11 cellular contexts compared by ENCODE assay signal in the genomic region with DNA sequence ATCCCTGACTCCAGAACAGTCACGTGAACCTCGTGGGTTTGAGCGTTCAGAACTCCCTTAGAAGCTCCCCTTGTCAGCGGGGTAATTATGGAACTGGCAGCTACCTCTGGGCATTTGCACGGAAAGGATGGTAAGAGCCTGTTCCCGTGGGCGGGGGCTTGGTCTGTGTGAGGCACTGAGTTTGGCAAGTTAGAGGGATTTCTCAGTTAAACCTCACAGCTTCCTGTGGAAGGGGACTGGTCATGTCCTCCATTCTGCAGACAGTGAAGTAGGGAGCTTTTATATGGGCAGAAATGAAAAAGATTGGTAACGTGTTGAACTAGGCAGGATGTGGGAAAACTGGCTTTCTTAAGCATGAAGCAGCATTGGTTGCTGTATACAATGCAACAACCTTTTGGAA. TPM values are rescaled to one million over a fixed set of nuclear protein-coding genes. Genes with fewer than 3 reads are reported as not detected.
DNase-seq lines count a peak whose midpoint lies in the region; ATAC-seq and TF ChIP-seq lines count a peak whose summit lies in the region.
"Had no signal": no experiment of that assay in that cellular context is flagged by ENCODE, and none has a peak within 500 bp of the region (broad histone marks: within the 10 kb centered on the region; RNA-seq: fewer than 3 reads in every experiment).

No MANE protein-coding gene starts in this region.

- no peaks in the 10 kb centered on the region for H3K9me3 Mint-ChIP-seq in stimulated activated memory B cell treated with anti-CD40 and anti-IgM and Interleukin-4, amounts not matched to agents 10 μg/mL and 1 μg/mL and 100 μg/mL, for 72 hours

- DNase-seq in activated CD4-positive, alpha-beta T cell treated with anti-CD3 and anti-CD28 coated beads for 48 hours, result peak; percentile 71
- no peak for DNase-seq in activated CD4-positive, alpha-beta T cell treated with anti-CD3 and anti-CD28 coated beads, Interleukin-2, amount 50 U/mL, for 1 hour
- DNase-seq in MM.1S (peak; percentile 48), thyroid gland (no peak), SW 1271 (lab: John Stamatoyannopoulos, UW) (no peak), SK-N-SH (no peak)
- DNase-seq: PC-9 had no signal

- POLR2A ChIA-PET in SK-N-SH (lab: Yijun Ruan, JAX), result no interaction called here

- 52 to 83% methylated on average over 8 of the region's 8 CpGs for WGBS in thyroid gland, 2 donors
- WGBS in SK-N-SH (ENCODE audit: low lambda C conversion rate), result 64% methylated on average over 8 of the region's 8 CpGs

- TF ChIP-seq POLR2A in thyroid gland (IDR thresholded peaks at IDR 0.05), result no peak

- H3K9me3 ChIP-seq in MM.1S (replicated peaks; ENCODE audit: insufficient read depth, low read length) (no peaks in the 10 kb centered on the region), thyroid gland (no peaks in the 10 kb centered on the region), SK-N-SH (no peaks in the 10 kb centered on the region)

- no peak for TF ChIP-seq CTCF in MM.1S (IDR thresholded peaks at IDR 0.05; ENCODE audit: low read length)
- no peak for TF ChIP-seq CTCF in thyroid gland (IDR thresholded peaks at IDR 0.05)
- TF ChIP-seq CTCF in SK-N-SH (IDR thresholded peaks at IDR 0.05), result no peak

- peaks cover 58% of the 10 kb centered on the region for H3K4me1 Mint-ChIP-seq in stimulated activated memory B cell treated with anti-CD40 and anti-IgM and Interleukin-4, amounts not matched to agents 10 μg/mL and 1 μg/mL and 100 μg/mL, for 72 hours

- peak overlapping the region; percentile 74 for H3K9ac ChIP-seq in MM.1S (ENCODE audit: low read length)
- H3K9ac ChIP-seq in SK-N-SH, result no peak overlapping the region

- H4K20me1 ChIP-seq in MM.1S (ENCODE audit: insufficient read depth, low read length) (no peaks in the 10 kb centered on the region), SK-N-SH (ENCODE audit: insufficient read depth) (no peaks in the 10 kb centered on the region)

- H3K4me1 ChIP-seq in MM.1S (ENCODE audit: low read length) (peaks cover 89% of the 10 kb centered on the region), thyroid gland (peaks cover 6 to 16% of the 10 kb centered on the region in 2 donors), SK-N-SH (ENCODE audit: control insufficient read depth in 1 of 2, insufficient read depth in 2 of 2, low read depth in 1 of 2, low read length in 1 of 2) (peaks cover 0 to 11% of the 10 kb centered on the region in 2 experiments; a peak in 1 of 4 replicates)

- peak overlapping the region; percentile 90 for H3K27ac Mint-ChIP-seq in stimulated activated memory B cell treated with anti-CD40 and anti-IgM and Interleukin-4, amounts not matched to agents 10 μg/mL and 1 μg/mL and 100 μg/mL, for 72 hours

- H3K9me2 ChIP-seq in MM.1S (replicated peaks; ENCODE audit: insufficient read depth, low read length), result no peaks in the 10 kb centered on the region
- no peaks in the 10 kb centered on the region for H3K9me2 ChIP-seq in SK-N-SH

- H3K36me3 ChIP-seq in MM.1S (replicated peaks; ENCODE audit: insufficient read depth, low read length), result no peaks in the 10 kb centered on the region
- no peaks in the 10 kb centered on the region for H3K36me3 ChIP-seq in thyroid gland
- no peaks in the 10 kb centered on the region for H3K36me3 ChIP-seq in SK-N-SH (replicated peaks in 1 of 2; ENCODE audit: control insufficient read depth in 1 of 2, insufficient read depth in 2 of 2, low read length in 1 of 2)

- peaks cover 57% of the 10 kb centered on the region for H3F3A ChIP-seq in MM.1S (ENCODE audit: insufficient read depth, low read length)
- no peaks in the 10 kb centered on the region for H3F3A ChIP-seq in SK-N-SH (replicated peaks; ENCODE audit: insufficient read depth)

- no peak for TF ChIP-seq EP300 in SK-N-SH (IDR thresholded peaks at IDR 0.05; ENCODE audit: borderline replicate concordance in 1 of 2, low read depth in 1 of 2, low read length in 1 of 2)

- H3K4me2 ChIP-seq in MM.1S (ENCODE audit: low read depth, low read length), result peak overlapping the region; percentile 98
- no peak overlapping the region for H3K4me2 ChIP-seq in SK-N-SH
- H3K4me2 ChIP-seq: PC-9 had no signal

- H3K79me2 ChIP-seq in MM.1S (ENCODE audit: low read length), result peaks cover 91% of the 10 kb centered on the region
- no peaks in the 10 kb centered on the region for H3K79me2 ChIP-seq in SK-N-SH (ENCODE audit: insufficient read depth)

- no peaks in the 10 kb centered on the region for H3K27me3 Mint-ChIP-seq in stimulated activated memory B cell treated with anti-CD40 and anti-IgM and Interleukin-4, amounts not matched to agents 10 μg/mL and 1 μg/mL and 100 μg/mL, for 72 hours

- ATAC-seq in stimulated activated memory B cell treated with anti-CD40 and anti-IgM and Interleukin-4, amounts not matched to agents 10 μg/mL and 1 μg/mL and 100 μg/mL, for 72 hours, result no peak

- intact Hi-C loops in thyroid gland (cut with DNase I), result no loop called here

- H3K4me3 ChIP-seq in MM.1S (ENCODE audit: low read length), result peak overlapping the region; percentile 54
- H3K4me3 ChIP-seq in thyroid gland (replicated peaks in 1 of 3), result no peak overlapping the region
- no peak overlapping the region for H3K4me3 ChIP-seq in SK-N-SH (ENCODE audit: low read depth in 2 of 2, low read length in 1 of 2)
- H3K4me3 ChIP-seq: PC-9 had no signal

- H3K36me3 Mint-ChIP-seq in stimulated activated memory B cell treated with anti-CD40 and anti-IgM and Interleukin-4, amounts not matched to agents 10 μg/mL and 1 μg/mL and 100 μg/mL, for 72 hours, result no peaks in the 10 kb centered on the region

- no peak overlapping the region for H2AFZ ChIP-seq in MM.1S (ENCODE audit: low read length)
- H2AFZ ChIP-seq in SK-N-SH (ENCODE audit: low read depth), result no peak overlapping the region
- H2AFZ ChIP-seq: PC-9 had no signal

- CTCF ChIA-PET in SK-N-SH (lab: Yijun Ruan, JAX), result interaction anchor here (1.1 to 2.8 kb wide), 2 partner anchors 10 to 33 kb away, joined by 5 to 9 read pairs; no protein-coding TSS in a partner anchor

- no peaks in the 10 kb centered on the region for H3K27me3 ChIP-seq in MM.1S (replicated peaks; ENCODE audit: insufficient read depth, low read length)
- no peaks in the 10 kb centered on the region for H3K27me3 ChIP-seq in thyroid gland
- no peaks in the 10 kb centered on the region for H3K27me3 ChIP-seq in SK-N-SH (ENCODE audit: insufficient read depth)

- peak overlapping the region; percentile 98 for H3K27ac ChIP-seq in MM.1S (ENCODE audit: low read length)
- peak overlapping the region; percentile 41 for H3K27ac ChIP-seq in cingulate gyrus (ENCODE audit: low read depth, low read length)
- no peak overlapping the region for H3K27ac ChIP-seq in thyroid gland
- no peak overlapping the region for H3K27ac ChIP-seq in SK-N-SH (ENCODE audit: low read depth in 2 of 2, low read length in 1 of 2)
- H3K27ac ChIP-seq: epithelial cell of prostate, PC-9 had no signal

- TF ChIP-seq RAD21 in SK-N-SH (IDR thresholded peaks at IDR 0.05; ENCODE audit: low read length), result no peak

- H3K4me3 Mint-ChIP-seq in stimulated activated memory B cell treated with anti-CD40 and anti-IgM and Interleukin-4, amounts not matched to agents 10 μg/mL and 1 μg/mL and 100 μg/mL, for 72 hours, result peak overlapping the region; percentile 5

TF ChIP-seq in SK-N-SH, 30 proteins besides CTCF, POLR2A, EP300 and RAD21 (continues in another document):
- TF ChIP-seq, protein P1, sequence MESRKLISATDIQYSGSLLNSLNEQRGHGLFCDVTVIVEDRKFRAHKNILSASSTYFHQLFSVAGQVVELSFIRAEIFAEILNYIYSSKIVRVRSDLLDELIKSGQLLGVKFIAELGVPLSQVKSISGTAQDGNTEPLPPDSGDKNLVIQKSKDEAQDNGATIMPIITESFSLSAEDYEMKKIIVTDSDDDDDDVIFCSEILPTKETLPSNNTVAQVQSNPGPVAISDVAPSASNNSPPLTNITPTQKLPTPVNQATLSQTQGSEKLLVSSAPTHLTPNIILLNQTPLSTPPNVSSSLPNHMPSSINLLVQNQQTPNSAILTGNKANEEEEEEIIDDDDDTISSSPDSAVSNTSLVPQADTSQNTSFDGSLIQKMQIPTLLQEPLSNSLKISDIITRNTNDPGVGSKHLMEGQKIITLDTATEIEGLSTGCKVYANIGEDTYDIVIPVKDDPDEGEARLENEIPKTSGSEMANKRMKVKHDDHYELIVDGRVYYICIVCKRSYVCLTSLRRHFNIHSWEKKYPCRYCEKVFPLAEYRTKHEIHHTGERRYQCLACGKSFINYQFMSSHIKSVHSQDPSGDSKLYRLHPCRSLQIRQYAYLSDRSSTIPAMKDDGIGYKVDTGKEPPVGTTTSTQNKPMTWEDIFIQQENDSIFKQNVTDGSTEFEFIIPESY (IDR thresholded peaks at IDR 0.05; ENCODE audit: borderline replicate concordance, low read depth), result no peak
- TF ChIP-seq TAF1 (IDR thresholded peaks at IDR 0.05; ENCODE audit: borderline replicate concordance, low read depth, low read length) (no peak), ELF1 (IDR thresholded peaks at IDR 0.05) (no peak), PBX3 (IDR thresholded peaks at IDR 0.05) (no peak), RFX5 (IDR thresholded peaks at IDR 0.05; ENCODE audit: low read length) (no peak), POLR2AphosphoS5 (IDR thresholded peaks at IDR 0.05; ENCODE audit: low read depth, low read length) (no peak), SIN3A (IDR thresholded peaks at IDR 0.05; ENCODE audit: borderline replicate concordance, low read depth, low read length) (no peak), SMC3 (IDR thresholded peaks at IDR 0.05; ENCODE audit: low read depth, low read length) (no peak), MXI1 (IDR thresholded peaks at IDR 0.05; ENCODE audit: low read depth, low read length) (no peak), RCOR1 (IDR thresholded peaks at IDR 0.05; ENCODE audit: low read length) (no peak), RXRA (IDR thresholded peaks at IDR 0.05; ENCODE audit: borderline replicate concordance, low read depth) (no peak)

RNA-seq across cellular contexts. Expression of gene PALD1, which starts 16.0 kb away (rescaled TPM):
- total RNA-seq in thyroid gland, result 10 to 100 TPM; 10.7 to 28.2 (median 14.0) TPM
- polyA plus RNA-seq in SK-N-SH (2012; rRNA removed), result 0.16 and 0.19 TPM in 2 replicates
- polyA plus RNA-seq in SK-N-SH (2012; cell fraction: cytosol; rRNA removed), result 0.14 and 0.35 TPM in 2 replicates
- 0.38 and 0.56 TPM in 2 replicates for polyA plus RNA-seq in SK-N-SH (2012; cell fraction: nucleus; rRNA removed)

RNA-seq across cellular contexts. Expression of gene NODAL, which starts 53.1 kb away (rescaled TPM):
- not detected for total RNA-seq in thyroid gland
- not detected in 2 replicates for polyA plus RNA-seq in SK-N-SH (2012; rRNA removed)
- not detected in 2 replicates for polyA plus RNA-seq in SK-N-SH (2012; cell fraction: cytosol; rRNA removed)
- not detected in 2 replicates for polyA plus RNA-seq in SK-N-SH (2012; cell fraction: nucleus; rRNA removed)
- total RNA-seq: A673, PC-9 had no signal

Comparison
In these comparisons a context has a peak if more than half of its experiments do, and no peak if none do; other contexts are left out.
1. DNase-seq: peak in activated CD4-positive, alpha-beta T cell treated with anti-CD3 and anti-CD28 coated beads for 48 hours (single experiment) and MM.1S (single experiment); none in activated CD4-positive, alpha-beta T cell treated with anti-CD3 and anti-CD28 coated beads, Interleukin-2, amount 50 U/mL, for 1 hour (single experiment), thyroid gland (0 of 2), SW 1271 (0 of 2) and SK-N-SH (single experiment).
2. H3K27ac ChIP-seq: peak in MM.1S (single experiment) and cingulate gyrus (single experiment); none in thyroid gland (0 of 3) and SK-N-SH (0 of 2).